15 cellular contexts compared by ENCODE assay signal in genomic region chr12:117967512-117967911, GRCh38. TPM values are rescaled to one million over a fixed set of nuclear protein-coding genes. Genes with fewer than 3 reads are reported as not detected.
DNase-seq lines count a peak whose midpoint lies in the region; ATAC-seq and TF ChIP-seq lines count a peak whose summit lies in the region.
"Had no signal": no experiment of that assay in that cellular context is flagged by ENCODE, and none has a peak within 500 bp of the region (broad histone marks: within the 10 kb centered on the region; RNA-seq: fewer than 3 reads in every experiment).

No MANE protein-coding gene starts in this region.

- H3K27ac Mint-ChIP-seq in activated T-cell treated with anti-CD3 and anti-CD28 coated beads, Interleukin-2, amount 50 U/mL, for 72 hours, result no peak overlapping the region
- no peak overlapping the region for H3K27ac Mint-ChIP-seq in glutamatergic neuron (ENCODE audit: unreplicated experiment)
- no peak overlapping the region for H3K27ac Mint-ChIP-seq in stimulated activated effector memory CD8-positive, alpha-beta T cell treated with anti-CD3 and anti-CD28 coated beads, Interleukin-12 subunit alpha, Interleukin-12 subunit beta, amount 100 ng/mL, for 72 hours
- H3K27ac Mint-ChIP-seq: stimulated activated naive CD8-positive, alpha-beta T cell treated with anti-CD3 and anti-CD28 coated beads, Interleukin-15, Interleukin-2, amounts not matched to agents 100 ng/mL and 50 ng/mL, for 24 hours had no signal

- peaks cover 6% of the 10 kb centered on the region for H3K4me1 Mint-ChIP-seq in activated T-cell treated with anti-CD3 and anti-CD28 coated beads, Interleukin-2, amount 50 U/mL, for 72 hours (ENCODE audit: low read depth)
- peaks cover 5% of the 10 kb centered on the region for H3K4me1 Mint-ChIP-seq in glutamatergic neuron (ENCODE audit: low read depth, unreplicated experiment)
- H3K4me1 Mint-ChIP-seq in stimulated activated effector memory CD8-positive, alpha-beta T cell treated with anti-CD3 and anti-CD28 coated beads, Interleukin-12 subunit alpha, Interleukin-12 subunit beta, amount 100 ng/mL, for 72 hours, result peaks cover 17% of the 10 kb centered on the region

- ATAC-seq in activated T-cell treated with anti-CD3 and anti-CD28 coated beads, Interleukin-2, amount 50 U/mL, for 72 hours (replicated peaks in 1 of 2), result no peak
- ATAC-seq in stimulated activated effector memory CD8-positive, alpha-beta T cell treated with anti-CD3 and anti-CD28 coated beads, Interleukin-12 subunit alpha, Interleukin-12 subunit beta, amount 100 ng/mL, for 72 hours, result no peak
- ATAC-seq: right cardiac atrium had no signal

- H3K36me3 Mint-ChIP-seq in activated T-cell treated with anti-CD3 and anti-CD28 coated beads, Interleukin-2, amount 50 U/mL, for 72 hours (ENCODE audit: insufficient read depth in 2 of 2), result peaks cover 9 to 11% of the 10 kb centered on the region in 2 donors
- peaks cover 11% of the 10 kb centered on the region for H3K36me3 Mint-ChIP-seq in glutamatergic neuron (ENCODE audit: unreplicated experiment)
- H3K36me3 Mint-ChIP-seq in stimulated activated effector memory CD8-positive, alpha-beta T cell treated with anti-CD3 and anti-CD28 coated beads, Interleukin-12 subunit alpha, Interleukin-12 subunit beta, amount 100 ng/mL, for 72 hours, result no peaks in the 10 kb centered on the region

- no peak for DNase-seq in activated T-cell treated with anti-CD3 and anti-CD28 coated beads, Interleukin-2, amount 50 U/mL, for 72 hours
- DNase-seq in activated T-cell treated with anti-CD3 and anti-CD28 coated beads for 4 hours (no peak), NCI-H748 treated with DMSO at 0.1 percent for 48 hours (lab: John Stamatoyannopoulos, UW) (peak; percentile 27), glutamatergic neuron (no peak), retina (no peak), OCI-M2 (lab: John Stamatoyannopoulos, UW; ENCODE audit: unreplicated experiment) (no peak), NCI-H1694 (lab: John Stamatoyannopoulos, UW) (no peak)
- DNase-seq in stimulated activated effector memory CD8-positive, alpha-beta T cell treated with anti-CD3 and anti-CD28 coated beads, Interleukin-12 subunit alpha, Interleukin-12 subunit beta, amount 100 ng/mL, for 72 hours (ENCODE audit: low spot score in 2 of 2), result no peak
- DNase-seq: activated CD8-positive, alpha-beta memory T cell treated with anti-CD3 and anti-CD28 coated beads, Interleukin-2, amount 50 U/mL, for 48 hours; GM23248; kidney; midbrain; NCI-H774; right cardiac atrium had no signal

- H3K9me3 Mint-ChIP-seq in activated T-cell treated with anti-CD3 and anti-CD28 coated beads, Interleukin-2, amount 50 U/mL, for 72 hours, result peaks cover 7 to 8% of the 10 kb centered on the region in 2 donors
- H3K9me3 Mint-ChIP-seq in glutamatergic neuron (ENCODE audit: unreplicated experiment), result peaks cover 2% of the 10 kb centered on the region
- peaks cover 10% of the 10 kb centered on the region for H3K9me3 Mint-ChIP-seq in stimulated activated effector memory CD8-positive, alpha-beta T cell treated with anti-CD3 and anti-CD28 coated beads, Interleukin-12 subunit alpha, Interleukin-12 subunit beta, amount 100 ng/mL, for 72 hours

- H3K4me3 Mint-ChIP-seq in activated T-cell treated with anti-CD3 and anti-CD28 coated beads, Interleukin-2, amount 50 U/mL, for 72 hours, result peak overlapping the region; percentile 8 to 15
- peak overlapping the region; percentile 95 for H3K4me3 Mint-ChIP-seq in glutamatergic neuron (ENCODE audit: unreplicated experiment)
- H3K4me3 Mint-ChIP-seq in stimulated activated effector memory CD8-positive, alpha-beta T cell treated with anti-CD3 and anti-CD28 coated beads, Interleukin-12 subunit alpha, Interleukin-12 subunit beta, amount 100 ng/mL, for 72 hours, result peak overlapping the region; percentile 14

- peaks cover 65% of the 10 kb centered on the region for H3K27me3 Mint-ChIP-seq in activated T-cell treated with anti-CD3 and anti-CD28 coated beads, Interleukin-2, amount 50 U/mL, for 72 hours (ENCODE audit: low read depth)
- H3K27me3 Mint-ChIP-seq in glutamatergic neuron (ENCODE audit: unreplicated experiment), result peaks cover 13% of the 10 kb centered on the region

- no peak for TF ChIP-seq CTCF in glutamatergic neuron (IDR thresholded peaks at IDR 0.05; ENCODE audit: partially characterized antibody, unreplicated experiment)

RNA-seq across cellular contexts. Expression of gene KSR2, which starts 1.3 kb away (rescaled TPM):
- total RNA-seq in activated T-cell treated with anti-CD3 and anti-CD28 coated beads, Interleukin-2, amount 50 U/mL, for 72 hours, result under 1 TPM; 0.17 to 0.21 TPM
- 0.47 TPM for total RNA-seq in glutamatergic neuron (ENCODE audit: unreplicated experiment)
- total RNA-seq: GM23248 had no signal

RNA-seq across cellular contexts. Expression of gene RFC5, which starts 49.0 kb away (rescaled TPM):
- total RNA-seq in activated T-cell treated with anti-CD3 and anti-CD28 coated beads, Interleukin-2, amount 50 U/mL, for 72 hours, result 10 to 100 TPM; 43.3 to 56.6 TPM
- 8.4 TPM for total RNA-seq in glutamatergic neuron (ENCODE audit: unreplicated experiment)

Comparison
In these comparisons a context has a peak if more than half of its experiments do, and no peak if none do; other contexts are left out.
1. H3K4me3 Mint-ChIP-seq: peak in every context shown above with its lines; median percentile 95 in glutamatergic neuron; 14 in stimulated activated effector memory CD8-positive, alpha-beta T cell treated with anti-CD3 and anti-CD28 coated beads, Interleukin-12 subunit alpha, Interleukin-12 subunit beta, amount 100 ng/mL, for 72 hours; 12 in activated T-cell treated with anti-CD3 and anti-CD28 coated beads, Interleukin-2, amount 50 U/mL, for 72 hours.